In the genomic region with DNA sequence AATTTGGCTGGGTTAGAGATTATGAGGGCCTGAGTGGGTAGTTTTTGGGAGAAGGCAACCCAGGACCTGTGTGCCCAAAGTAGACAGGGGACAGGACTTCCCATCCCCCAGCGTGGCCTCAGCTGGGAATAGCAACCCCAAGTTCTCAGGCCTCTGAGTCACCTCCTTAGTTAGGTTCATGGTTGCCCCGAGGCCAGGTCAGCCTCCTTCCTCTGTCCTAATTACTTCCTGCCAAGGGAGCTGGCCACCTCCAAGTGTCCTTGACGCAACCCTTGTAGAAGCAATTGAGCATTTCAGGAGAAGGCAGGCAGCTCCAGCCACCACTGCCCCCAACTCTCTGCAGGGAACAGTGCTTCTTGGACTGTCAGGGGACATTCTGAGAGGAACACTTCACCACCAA, we compare ENCODE assay signal across 31 cellular contexts. TPM values are rescaled to one million over a fixed set of nuclear protein-coding genes. Genes with fewer than 3 reads are reported as not detected.
DNase-seq lines count a peak whose midpoint lies in the region; ATAC-seq lines count a peak whose summit lies in the region.
"Had no signal": no experiment of that assay in that cellular context is flagged by ENCODE, and none has a peak within 500 bp of the region (broad histone marks: within the 10 kb centered on the region; RNA-seq: fewer than 3 reads in every experiment).

No MANE protein-coding gene starts in this region.

- H3K4me1 ChIP-seq in skeletal muscle tissue (ENCODE audit: control insufficient read depth in 3 of 3, insufficient read depth in 3 of 3, low read length in 3 of 3), result peaks cover 21 to 32% (median 31%) of the 10 kb centered on the region in 3 donors
- H3K4me1 ChIP-seq: SJCRH30 had no signal

- H3K27me3 ChIP-seq in skeletal muscle tissue (ENCODE audit: control insufficient read depth in 3 of 3, insufficient read depth in 3 of 3, low read length in 3 of 3), result peaks cover 0 to 9% (median 7%) of the 10 kb centered on the region in 3 donors
- H3K27me3 ChIP-seq: SJCRH30 had no signal

- H3K36me3 ChIP-seq in skeletal muscle tissue (ENCODE audit: control insufficient read depth in 3 of 3, insufficient read depth in 3 of 3, low read length in 3 of 3), result no peaks in the 10 kb centered on the region
- H3K36me3 ChIP-seq: BLaER1, brain microvascular endothelial cell, esophagus squamous epithelium, heart right ventricle, SJCRH30, tibial artery had no signal

- peak overlapping the region in 1 of 3 donors; percentile 35 for H3K4me3 ChIP-seq in skeletal muscle tissue (ENCODE audit: low read length in 3 of 3)
- H3K4me3 ChIP-seq: BLaER1, esophagus squamous epithelium, GM23338, heart right ventricle, SJCRH30, smooth muscle cell, tibial artery had no signal

- H3K9me3 ChIP-seq in skeletal muscle tissue (ENCODE audit: control insufficient read depth in 3 of 3, low read length in 3 of 3), result no peaks in the 10 kb centered on the region
- H3K9me3 ChIP-seq: BLaER1, esophagus squamous epithelium, heart right ventricle, SJCRH30, tibial artery had no signal

- DNase-seq in EL, result peak; percentile 68
- peak; percentile 10 for DNase-seq in MV-4-11 (lab: John Stamatoyannopoulos, UW)
- peak; percentile 27 for DNase-seq in kidney tubule cell (ENCODE audit: low spot score)
- no peak for DNase-seq in stimulated activated naive CD4-positive, alpha-beta T cell (lab: John Stamatoyannopoulos, UW)
- DNase-seq: activated CD4-positive, alpha-beta T cell treated with anti-CD3 and anti-CD28 coated beads, Interleukin-2, amount 10 ng/mL, durations not matched to agents 24 days and 14 days; activated CD8-positive, alpha-beta memory T cell treated with anti-CD3 and anti-CD28 coated beads for 24 hours; amygdala; brain microvascular endothelial cell; DMS53; esophagus squamous epithelium; foreskin melanocyte; GF-D8; heart right ventricle; KG1; NCI-H146; NCI-H226; retina; SJCRH30; stimulated activated CD4-positive, alpha-beta T cell treated with anti-CD3 and anti-CD28 coated beads, Interleukin-1b, Interleukin-23, amount 100 ng/mL, for 48 hours; T1000; tibial artery had no signal

- ATAC-seq in HG03432 (IDR thresholded peaks at IDR 0.05; ENCODE audit: unreplicated experiment) (no peak), GM19324 (IDR thresholded peaks at IDR 0.05; ENCODE audit: low FRiP score, unreplicated experiment) (no peak)
- ATAC-seq: activated naive CD4-positive, alpha-beta T cell treated with anti-CD3 and anti-CD28 coated beads, Interleukin-2, amount 50 U/mL, for 72 hours; GM23338 had no signal

- H3K9ac ChIP-seq in skeletal muscle tissue (ENCODE audit: low read depth in 1 of 3, low read length in 3 of 3), result peak overlapping the region in 1 of 3 donors; percentile 51
- H3K9ac ChIP-seq: BLaER1 had no signal

- peak overlapping the region; percentile 61 for H3K27ac ChIP-seq in skeletal muscle tissue (ENCODE audit: low read depth, low read length)
- H3K27ac ChIP-seq: BLaER1, brain microvascular endothelial cell, esophagus squamous epithelium, heart right ventricle, SJCRH30, tibial artery had no signal

RNA-seq across cellular contexts. Expression of a gene that starts 5.0 kb away (rescaled TPM):
- 11.0 TPM for total RNA-seq in skeletal muscle tissue
- total RNA-seq: esophagus squamous epithelium, GM23338, kidney epithelial cell, lung microvascular endothelial cell, osteocyte, smooth muscle cell had no signal

RNA-seq across cellular contexts. Expression of a gene that starts 14.3 kb away (rescaled TPM):
- total RNA-seq in skeletal muscle tissue, result 0.52 TPM
- total RNA-seq: lung microvascular endothelial cell, osteocyte had no signal

RNA-seq across cellular contexts. Expression of a gene that starts 37.5 kb away (rescaled TPM):
- total RNA-seq in skeletal muscle tissue, result 11.0 TPM
- total RNA-seq: activated CD4-positive, alpha-beta T cell treated with anti-CD3 and anti-CD28 coated beads, Interleukin-2, amount 10 ng/mL, durations not matched to agents 24 days and 14 days; lung microvascular endothelial cell had no signal

Comparison
In these comparisons a context has a peak if more than half of its experiments do, and no peak if none do; other contexts are left out.
1. DNase-seq: peak in EL (single experiment), MV-4-11 (single experiment) and kidney tubule cell (single experiment); none in stimulated activated naive CD4-positive, alpha-beta T cell (0 of 6).